24 cellular contexts compared by ENCODE assay signal in genomic region chrX:133658244-133658911, GRCh38.
DNase-seq lines count a peak whose midpoint lies in the region; ATAC-seq, FAIRE-seq and TF ChIP-seq lines count a peak whose summit lies in the region.
"Had no signal": no experiment of that assay in that cellular context is flagged by ENCODE, and none has a peak within 500 bp of the region (broad histone marks: within the 10 kb centered on the region; RNA-seq: fewer than 3 reads in every experiment).

No MANE protein-coding gene starts in this region.

- DNase-seq in A549 (ENCODE audit: low read depth in 1 of 2, low spot score in 1 of 2) (no peak), HT-29 (ENCODE audit: low spot score) (peak; percentile 13), bronchial epithelial cell (ENCODE audit: low read depth) (peak; percentile 54), nephron progenitor cell (no peak), HEK293T (ENCODE audit: extremely low spot score) (no peak), GM23248 (no peak), NOMO-1 treated with dmso at 0.1 percent for 144 hours (lab: John Stamatoyannopoulos, UW; ENCODE audit: unreplicated experiment) (no peak)
- DNase-seq: DMS79, H9, KG1, NCI-H1092 treated with DMSO at 0.1 percent for 48 hours, NCI-H1436 treated with DMSO at 0.1 percent for 48 hours, NCI-H2029, NCI-H2171, NCI-H345, NCI-H524, RPMI8226, SHP77, SW 1271 had no signal

- H3K9ac ChIP-seq in GM23248 = no peak overlapping the region

- H3K27me3 Mint-ChIP-seq in nephron progenitor cell (ENCODE audit: low read depth, poor library complexity) = peaks cover 3% of the 10 kb centered on the region
- H3K27me3 Mint-ChIP-seq: B cell had no signal

- H3K36me3 ChIP-seq in bronchial epithelial cell (ENCODE audit: control insufficient read depth, insufficient read depth, low read length) = no peaks in the 10 kb centered on the region
- no peaks in the 10 kb centered on the region for H3K36me3 ChIP-seq in GM23248 (ENCODE audit: low read depth)

- no peak overlapping the region for H3K4me2 ChIP-seq in A549
- no peak overlapping the region for H3K4me2 ChIP-seq in GM23248 (ENCODE audit: unreplicated experiment)

- H3K27ac Mint-ChIP-seq in nephron progenitor cell = peak overlapping the region; percentile 30
- H3K27ac Mint-ChIP-seq: B cell had no signal

- in situ Hi-C loops in GM23248 (cut with MboI) = loop anchor here (25.0 kb wide), 1 partner anchor 321 kb away; no protein-coding TSS in a partner anchor

- peak; percentile 43 for FAIRE-seq in A549 (lab: Jason Lieb, UNC)
- no peak for FAIRE-seq in bronchial epithelial cell (lab: Jason Lieb, UNC)
- FAIRE-seq: A204.1, D721Med had no signal

- H3K4me1 Mint-ChIP-seq in nephron progenitor cell = peaks cover 38% of the 10 kb centered on the region
- H3K4me1 Mint-ChIP-seq: B cell had no signal

- 4% methylated on average over 3 of the region's 3 CpGs for WGBS in A549 (ENCODE audit: missing lambda C conversion rate)
- 91 to 92% methylated on average over 3 of the region's 3 CpGs for whole genome bisulfite sequencing in GM23248 (ENCODE audit: low coverage in 1 of 2, low lambda C conversion rate in 2 of 2, missing lambda C conversion rate in 2 of 2), 2 experiments

- H3K4me3 ChIP-seq in A549 = no peak overlapping the region
- no peak overlapping the region for H3K4me3 ChIP-seq in bronchial epithelial cell (ENCODE audit: low read depth, low read length)
- no peak overlapping the region for H3K4me3 ChIP-seq in GM23248
- H3K4me3 ChIP-seq: SK-N-MC had no signal

- ATAC-seq in A549 = no peak

- H3K4me1 ChIP-seq in A549 (no peaks in the 10 kb centered on the region), GM23248 (ENCODE audit: insufficient read depth) (peaks cover 36% of the 10 kb centered on the region)

- no peak for TF ChIP-seq EP300 in A549 (IDR thresholded peaks at IDR 0.05)

- H3K79me2 ChIP-seq in GM23248 (ENCODE audit: insufficient read depth) = no peaks in the 10 kb centered on the region

- peaks cover 26% of the 10 kb centered on the region for H3K36me3 Mint-ChIP-seq in nephron progenitor cell (ENCODE audit: low read depth)
- H3K36me3 Mint-ChIP-seq: CD14-positive monocyte had no signal

- no peaks in the 10 kb centered on the region for H3K9me2 ChIP-seq in GM23248 (ENCODE audit: insufficient read depth)

- H3K9me3 Mint-ChIP-seq in nephron progenitor cell = no peaks in the 10 kb centered on the region
- H3K9me3 Mint-ChIP-seq: CD14-positive monocyte, H9 had no signal

- H3K9me3 ChIP-seq in A549 = no peaks in the 10 kb centered on the region
- no peaks in the 10 kb centered on the region for H3K9me3 ChIP-seq in GM23248 (ENCODE audit: low read depth)

- no peaks in the 10 kb centered on the region for H4K20me1 ChIP-seq in GM23248 (ENCODE audit: insufficient read depth)

- TF ChIP-seq RAD21 in A549 (conservative IDR thresholded peaks at IDR 0.05 in 1 of 2, IDR thresholded peaks at IDR 0.05 in 1 of 2) = no peak

- CTCF ChIA-PET in A549 (lab: Yijun Ruan, JAX) = interaction anchor here (1.5 kb wide), 1 partner anchor 12 kb away, joined by 4 read pairs; no protein-coding TSS in a partner anchor
- CTCF ChIA-PET in HEK293T (lab: Yijun Ruan, JAX) = no interaction called here

- H3K4me3 Mint-ChIP-seq in nephron progenitor cell = no peak overlapping the region
- H3K4me3 Mint-ChIP-seq: B cell, CD14-positive monocyte, H9 had no signal

- H3K27me3 ChIP-seq in bronchial epithelial cell (ENCODE audit: control insufficient read depth, insufficient read depth, low read length) (no peaks in the 10 kb centered on the region), GM23248 (replicated peaks; ENCODE audit: insufficient read depth) (no peaks in the 10 kb centered on the region)

- no peak overlapping the region for H3K27ac ChIP-seq in A549
- no peak overlapping the region for H3K27ac ChIP-seq in GM23248
- H3K27ac ChIP-seq: SK-N-MC had no signal

- H2AFZ ChIP-seq in GM23248 = no peak overlapping the region

- H3F3A ChIP-seq in GM23248 (ENCODE audit: insufficient read depth) = peaks cover 26% of the 10 kb centered on the region

- no peak for TF ChIP-seq POLR2A in A549 (IDR thresholded peaks at IDR 0.05; ENCODE audit: low read length)

- POLR2A ChIA-PET in A549 (lab: Yijun Ruan, JAX) = no interaction called here
- POLR2A ChIA-PET in HEK293T (lab: Yijun Ruan, JAX) = no interaction called here

- no peak for TF ChIP-seq CTCF in A549 (IDR thresholded peaks at IDR 0.05)
- TF ChIP-seq CTCF in bronchial epithelial cell (IDR thresholded peaks at IDR 0.05; ENCODE audit: insufficient read depth, low read length, severe bottlenecking) = no peak
- no peak for TF ChIP-seq CTCF in nephron progenitor cell (IDR thresholded peaks at IDR 0.05)

TF ChIP-seq in A549, 52 proteins besides CTCF, POLR2A, EP300 and RAD21 (continues in another document):
- TF ChIP-seq BHLHE40 (IDR thresholded peaks at IDR 0.05; ENCODE audit: low read depth, low read length) (no peak), NR3C1 (IDR thresholded peaks at IDR 0.05) (no peak), NFE2L2 (conservative IDR thresholded peaks at IDR 0.05; ENCODE audit: low read length) (no peak), HOXB5 (CRISPR knock-in tag; IDR thresholded peaks at IDR 0.05) (no peak), JUNB (IDR thresholded peaks at IDR 0.05) (no peak), USF2 (IDR thresholded peaks at IDR 0.05) (no peak), CBX2 (IDR thresholded peaks at IDR 0.05; ENCODE audit: borderline replicate concordance, low read depth) (no peak), HEYL (CRISPR knock-in tag; IDR thresholded peaks at IDR 0.05) (no peak), ZNF302 (CRISPR knock-in tag; IDR thresholded peaks at IDR 0.05) (no peak), MYC (IDR thresholded peaks at IDR 0.05; ENCODE audit: borderline replicate concordance, low read length) (no peak), MAZ (IDR thresholded peaks at IDR 0.05; ENCODE audit: borderline replicate concordance, low read depth, low read length) (no peak), ZFP36 (IDR thresholded peaks at IDR 0.05; ENCODE audit: borderline replicate concordance, partially characterized antibody) (no peak), TFCP2L1 (CRISPR knock-in tag; IDR thresholded peaks at IDR 0.05) (no peak), FOXS1 (CRISPR knock-in tag; IDR thresholded peaks at IDR 0.05) (no peak), FOSB (CRISPR knock-in tag; IDR thresholded peaks at IDR 0.05) (no peak), MAFK (IDR thresholded peaks at IDR 0.05; ENCODE audit: partially characterized antibody) (no peak)
- TF ChIP-seq, protein P1, sequence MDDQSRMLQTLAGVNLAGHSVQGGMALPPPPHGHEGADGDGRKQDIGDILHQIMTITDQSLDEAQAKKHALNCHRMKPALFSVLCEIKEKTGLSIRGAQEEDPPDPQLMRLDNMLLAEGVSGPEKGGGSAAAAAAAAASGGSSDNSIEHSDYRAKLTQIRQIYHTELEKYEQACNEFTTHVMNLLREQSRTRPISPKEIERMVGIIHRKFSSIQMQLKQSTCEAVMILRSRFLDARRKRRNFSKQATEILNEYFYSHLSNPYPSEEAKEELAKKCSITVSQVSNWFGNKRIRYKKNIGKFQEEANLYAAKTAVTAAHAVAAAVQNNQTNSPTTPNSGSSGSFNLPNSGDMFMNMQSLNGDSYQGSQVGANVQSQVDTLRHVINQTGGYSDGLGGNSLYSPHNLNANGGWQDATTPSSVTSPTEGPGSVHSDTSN (IDR thresholded peaks at IDR 0.05) = no peak

TF ChIP-seq in HEK293T, 16 proteins besides CTCF, POLR2A, EP300 and RAD21:
- no peak for TF ChIP-seq FOXK2 (IDR thresholded peaks at IDR 0.05)

Comparison
In these comparisons a context has a peak if more than half of its experiments do, and no peak if none do; other contexts are left out.
1. DNase-seq: peak in HT-29 (single experiment) and bronchial epithelial cell (single experiment); none in A549 (0 of 2), nephron progenitor cell (single experiment), HEK293T (single experiment), GM23248 (single experiment) and NOMO-1 treated with dmso at 0.1 percent for 144 hours (single experiment).